Comparison of ENCODE assay signal across 8 cellular contexts in the genomic region with DNA sequence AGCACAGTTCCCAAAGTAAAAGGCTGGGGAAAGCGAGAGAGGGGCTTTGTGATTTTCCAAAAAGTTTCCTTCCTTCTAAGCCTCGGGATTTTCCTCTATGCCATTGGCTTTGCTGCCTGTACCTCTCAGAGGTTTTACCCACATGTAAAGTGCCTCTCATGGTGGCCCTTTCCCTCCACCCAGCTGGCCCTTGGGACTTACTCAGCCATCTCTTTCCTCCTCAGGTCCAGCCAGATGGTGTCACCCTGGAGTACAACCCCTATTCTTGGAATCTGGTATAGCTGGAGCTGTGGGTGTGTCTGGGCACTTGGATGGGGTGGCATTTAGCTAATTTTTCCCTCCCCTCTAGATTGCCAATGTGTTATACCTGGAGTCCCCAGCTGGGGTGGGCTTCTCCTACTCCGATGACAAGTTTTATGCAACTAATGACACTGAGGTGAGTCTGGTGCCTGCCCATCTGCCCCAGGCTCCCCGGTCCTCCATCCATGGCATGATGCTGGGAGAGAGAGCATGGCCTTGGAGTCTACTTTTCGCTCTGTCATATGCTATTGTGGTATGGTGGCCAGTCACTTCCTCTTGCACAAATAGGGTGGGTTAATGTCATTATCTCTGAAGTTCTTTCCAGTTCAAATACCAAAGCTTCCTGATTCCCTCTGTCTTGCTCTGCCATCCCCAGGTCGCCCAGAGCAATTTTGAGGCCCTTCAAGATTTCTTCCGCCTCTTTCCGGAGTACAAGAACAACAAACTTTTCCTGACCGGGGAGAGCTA. TPM values are rescaled to one million over a fixed set of nuclear protein-coding genes. Genes with fewer than 3 reads are reported as not detected.
A peak's percentile ranks its signal among the peaks of the same experiment; 100 is the strongest.
DNase-seq lines count a peak whose midpoint lies in the region; FAIRE-seq and TF ChIP-seq lines count a peak whose summit lies in the region.

No MANE protein-coding gene starts in this region.

- no peak for TF ChIP-seq POLR2A in GM12891 (IDR thresholded peaks at IDR 0.05; ENCODE audit: low read depth, low read length)

- no peak for FAIRE-seq in GM12891 (lab: Jason Lieb, UNC)

- no peaks in the 10 kb centered on the region for H4K20me1 ChIP-seq in KMS-11 (ENCODE audit: insufficient read depth)

- no peaks in the 10 kb centered on the region for H3K9me3 Mint-ChIP-seq in Calu3 (ENCODE audit: low read depth, unreplicated experiment)

- peak overlapping the region; percentile 97 for H3K4me3 Mint-ChIP-seq in Calu3 (ENCODE audit: low read depth, unreplicated experiment)

- H3K36me3 Mint-ChIP-seq in Calu3 (ENCODE audit: insufficient read depth, unreplicated experiment) = peaks cover 38% of the 10 kb centered on the region

- H3K27me3 ChIP-seq in KMS-11 (ENCODE audit: insufficient read depth, low read depth) (no peaks in the 10 kb centered on the region), adipocyte (replicated peaks; ENCODE audit: control insufficient read depth, insufficient read depth, low read length) (no peaks in the 10 kb centered on the region), subcutaneous abdominal adipose tissue (ENCODE audit: control insufficient read depth in 5 of 5, insufficient read depth in 4 of 5, low read length in 5 of 5) (no peaks in the 10 kb centered on the region)

- H3K27ac ChIP-seq in KMS-11 (no peak overlapping the region), subcutaneous abdominal adipose tissue (ENCODE audit: low read depth, low read length) (peak overlapping the region; percentile 85)

- peak overlapping the region; percentile 55 for H3K4me3 ChIP-seq in KMS-11 (IDR thresholded peaks at IDR 0.05; ENCODE audit: insufficient read depth, low read depth, low read length)
- peak overlapping the region; percentile 82 for H3K4me3 ChIP-seq in adipocyte (ENCODE audit: low read length)
- H3K4me3 ChIP-seq in subcutaneous abdominal adipose tissue (ENCODE audit: low read depth in 1 of 5, low read length in 5 of 5) = peak overlapping the region; percentile 68 to 83 (median 76)

- TF ChIP-seq CTCF in Calu3 (IDR thresholded peaks at IDR 0.05; ENCODE audit: unreplicated experiment) (no peak), KMS-11 (conservative IDR thresholded peaks at IDR 0.05; ENCODE audit: low read depth, low read length) (no peak)

- H3K4me1 ChIP-seq in KMS-11 (ENCODE audit: low read depth, poor library complexity, severe bottlenecking) = peaks cover 10% of the 10 kb centered on the region
- peaks cover 20% of the 10 kb centered on the region for H3K4me1 ChIP-seq in adipocyte (ENCODE audit: control insufficient read depth, insufficient read depth, low read length)
- peaks cover 5 to 35% (median 32%) of the 10 kb centered on the region in 5 donors for H3K4me1 ChIP-seq in subcutaneous abdominal adipose tissue (ENCODE audit: control insufficient read depth in 5 of 5, insufficient read depth in 5 of 5, low read length in 5 of 5)

- no peaks in the 10 kb centered on the region for H3K79me2 ChIP-seq in KMS-11 (ENCODE audit: insufficient read depth, low read depth)

- H3K4me1 Mint-ChIP-seq in Calu3 (ENCODE audit: low read depth, unreplicated experiment) = peaks cover 9% of the 10 kb centered on the region

- H2AFZ ChIP-seq in KMS-11 (ENCODE audit: low read depth) = peak overlapping the region; percentile 99; the same call in 1 of the 2 replicates

- CTCF ChIA-PET in Calu3 (lab: Charles Lee) = interaction anchor here (0.5 to 1.4 kb wide), 5 partner anchors 12 to 500 kb away, joined by 3 to 4 read pairs (median 3); a partner anchor contains a TSS

- intact Hi-C loops in Calu3 (cut with micrococcal nuclease; ENCODE audit: unreplicated experiment) = no loop called here

- no TSS peak for BruUV-seq in Calu3 (replicated peaks; lab: Mats Ljungman, UMichigan)

- H3K9me3 ChIP-seq in adipocyte (ENCODE audit: control insufficient read depth, low read length) (no peaks in the 10 kb centered on the region), subcutaneous abdominal adipose tissue (ENCODE audit: control insufficient read depth in 5 of 5, low read length in 5 of 5) (no peaks in the 10 kb centered on the region)

- H3K36me3 ChIP-seq in KMS-11 (ENCODE audit: insufficient read depth) (no peaks in the 10 kb centered on the region), adipocyte (ENCODE audit: control insufficient read depth, insufficient read depth, low read length, severe bottlenecking) (peaks cover 23% of the 10 kb centered on the region), subcutaneous abdominal adipose tissue (ENCODE audit: control insufficient read depth in 5 of 5, insufficient read depth in 5 of 5, low read length in 5 of 5) (peaks cover 5 to 51% (median 48%) of the 10 kb centered on the region in 5 donors)

- H3K9ac ChIP-seq in KMS-11 (peak overlapping the region; percentile 70; the same call in 1 of the 2 replicates), adipocyte (ENCODE audit: low read length) (peak overlapping the region; percentile 83), subcutaneous abdominal adipose tissue (ENCODE audit: low read length in 5 of 5) (peak overlapping the region; percentile 16 to 91 (median 79))

- no peaks in the 10 kb centered on the region for H3K27me3 Mint-ChIP-seq in Calu3 (ENCODE audit: unreplicated experiment)

- DNase-seq in Calu3 (peak; percentile 43), adipocyte (ENCODE audit: low read depth) (peak; percentile 45), iPS-NIHi7 (ENCODE audit: extremely low spot score) (peak; percentile 39), putamen (ENCODE audit: low spot score) (no peak), midbrain (lab: John Stamatoyannopoulos, UW) (no peak), GM12891 (ENCODE audit: insufficient read length, low spot score) (no peak)

- H3K4me2 ChIP-seq in KMS-11 = peak overlapping the region; percentile 100

- peak overlapping the region; percentile 95 for H3K27ac Mint-ChIP-seq in Calu3 (ENCODE audit: unreplicated experiment)

TF ChIP-seq in GM12891, 5 proteins besides CTCF, POLR2A, EP300 and RAD21:
- TF ChIP-seq SPI1 (IDR thresholded peaks at IDR 0.05; ENCODE audit: low read depth, low read length) = no peak
- no peak for TF ChIP-seq POLR2AphosphoS5 (IDR thresholded peaks at IDR 0.05; ENCODE audit: low read depth, low read length)
- no peak for TF ChIP-seq TAF1 (IDR thresholded peaks at IDR 0.05; ENCODE audit: low read depth, low read length)
- no peak for TF ChIP-seq PAX5 (IDR thresholded peaks at IDR 0.05; ENCODE audit: insufficient read depth, low read length, severe bottlenecking)
- no peak for TF ChIP-seq POU2F2 (IDR thresholded peaks at IDR 0.05; ENCODE audit: low read depth, low read length)

RNA-seq across cellular contexts. Expression of a gene that starts 1.1 kb away (rescaled TPM):
- 164 and 201 TPM in 2 replicates for total RNA-seq in Calu3 (2022)
- 34.7 TPM for polyA plus RNA-seq in GM12891 (2012; ENCODE audit: low read depth, missing spikeins)

RNA-seq across cellular contexts. Expression of a gene that starts 1.2 kb away (rescaled TPM):
- total RNA-seq in Calu3 (2022) = 6.8 and 8.3 TPM in 2 replicates
- 2.6 TPM for polyA plus RNA-seq in GM12891 (2012; ENCODE audit: low read depth, missing spikeins)

RNA-seq across cellular contexts. Expression of a gene that starts 4.8 kb away (rescaled TPM):
- 3.8 and 5.8 TPM in 2 replicates for total RNA-seq in Calu3 (2022)
- 0.62 TPM for polyA plus RNA-seq in GM12891 (2012; ENCODE audit: low read depth, missing spikeins)

RNA-seq across cellular contexts. Expression of a gene that starts 11.2 kb away (rescaled TPM):
- 20.2 and 20.5 TPM in 2 replicates for total RNA-seq in Calu3 (2022)
- 5.9 TPM for polyA plus RNA-seq in GM12891 (2012; ENCODE audit: low read depth, missing spikeins)

RNA-seq across cellular contexts. Expression of a gene that starts 19.7 kb away (rescaled TPM):
- total RNA-seq in Calu3 (2022) = 1.4 and 1.6 TPM in 2 replicates
- 11.5 TPM for polyA plus RNA-seq in GM12891 (2012; ENCODE audit: low read depth, missing spikeins)

Comparison
In these comparisons a context has a peak if more than half of its experiments do, and no peak if none do; other contexts are left out.
1. DNase-seq: peak in Calu3 (single experiment), adipocyte (single experiment) and iPS-NIHi7 (single experiment); none in putamen (single experiment), midbrain (single experiment) and GM12891 (single experiment).
2. Peak in every context shown above with its lines, with median percentiles within 50 percentile points of each other: H3K4me3 ChIP-seq and H3K9ac ChIP-seq.